Comparison of ENCODE assay signal across 1 cellular context in the genomic region with DNA sequence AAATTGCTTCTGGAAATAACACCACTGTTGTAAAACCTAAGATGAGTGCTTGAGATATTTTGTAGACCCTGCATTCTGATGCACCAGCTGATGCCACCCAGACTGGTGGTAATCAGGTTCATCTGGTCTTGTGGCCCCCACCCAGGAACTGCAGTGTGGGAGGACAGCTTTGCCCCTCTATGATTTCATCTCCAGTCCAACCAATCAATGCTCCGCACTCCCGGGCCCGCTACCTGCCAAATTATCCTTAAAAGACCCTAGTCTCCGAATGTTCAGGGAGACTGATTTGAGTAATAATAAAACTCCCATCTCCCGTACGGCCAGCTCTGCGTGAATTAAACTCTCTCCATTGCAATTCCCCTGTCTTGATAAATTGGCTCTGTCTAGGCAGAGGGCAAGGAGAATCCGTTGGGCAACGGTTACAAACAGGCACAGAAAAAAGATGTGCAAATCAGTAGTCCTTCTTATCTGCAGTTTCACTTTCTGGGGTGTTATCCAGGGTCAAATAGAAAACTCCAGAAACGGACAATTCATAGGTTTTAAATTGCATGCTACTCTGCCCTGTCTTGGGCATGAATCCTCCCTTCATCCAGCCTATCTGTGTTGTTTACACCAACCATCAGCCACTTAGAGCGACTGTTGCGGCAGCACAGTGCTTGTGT.
TF ChIP-seq lines count a peak whose summit lies in the region.

No MANE protein-coding gene starts in this region.

TF ChIP-seq in GM23338, 12 proteins besides CTCF, POLR2A, EP300 and RAD21 (continued from another document):
- TF ChIP-seq, protein P1, sequence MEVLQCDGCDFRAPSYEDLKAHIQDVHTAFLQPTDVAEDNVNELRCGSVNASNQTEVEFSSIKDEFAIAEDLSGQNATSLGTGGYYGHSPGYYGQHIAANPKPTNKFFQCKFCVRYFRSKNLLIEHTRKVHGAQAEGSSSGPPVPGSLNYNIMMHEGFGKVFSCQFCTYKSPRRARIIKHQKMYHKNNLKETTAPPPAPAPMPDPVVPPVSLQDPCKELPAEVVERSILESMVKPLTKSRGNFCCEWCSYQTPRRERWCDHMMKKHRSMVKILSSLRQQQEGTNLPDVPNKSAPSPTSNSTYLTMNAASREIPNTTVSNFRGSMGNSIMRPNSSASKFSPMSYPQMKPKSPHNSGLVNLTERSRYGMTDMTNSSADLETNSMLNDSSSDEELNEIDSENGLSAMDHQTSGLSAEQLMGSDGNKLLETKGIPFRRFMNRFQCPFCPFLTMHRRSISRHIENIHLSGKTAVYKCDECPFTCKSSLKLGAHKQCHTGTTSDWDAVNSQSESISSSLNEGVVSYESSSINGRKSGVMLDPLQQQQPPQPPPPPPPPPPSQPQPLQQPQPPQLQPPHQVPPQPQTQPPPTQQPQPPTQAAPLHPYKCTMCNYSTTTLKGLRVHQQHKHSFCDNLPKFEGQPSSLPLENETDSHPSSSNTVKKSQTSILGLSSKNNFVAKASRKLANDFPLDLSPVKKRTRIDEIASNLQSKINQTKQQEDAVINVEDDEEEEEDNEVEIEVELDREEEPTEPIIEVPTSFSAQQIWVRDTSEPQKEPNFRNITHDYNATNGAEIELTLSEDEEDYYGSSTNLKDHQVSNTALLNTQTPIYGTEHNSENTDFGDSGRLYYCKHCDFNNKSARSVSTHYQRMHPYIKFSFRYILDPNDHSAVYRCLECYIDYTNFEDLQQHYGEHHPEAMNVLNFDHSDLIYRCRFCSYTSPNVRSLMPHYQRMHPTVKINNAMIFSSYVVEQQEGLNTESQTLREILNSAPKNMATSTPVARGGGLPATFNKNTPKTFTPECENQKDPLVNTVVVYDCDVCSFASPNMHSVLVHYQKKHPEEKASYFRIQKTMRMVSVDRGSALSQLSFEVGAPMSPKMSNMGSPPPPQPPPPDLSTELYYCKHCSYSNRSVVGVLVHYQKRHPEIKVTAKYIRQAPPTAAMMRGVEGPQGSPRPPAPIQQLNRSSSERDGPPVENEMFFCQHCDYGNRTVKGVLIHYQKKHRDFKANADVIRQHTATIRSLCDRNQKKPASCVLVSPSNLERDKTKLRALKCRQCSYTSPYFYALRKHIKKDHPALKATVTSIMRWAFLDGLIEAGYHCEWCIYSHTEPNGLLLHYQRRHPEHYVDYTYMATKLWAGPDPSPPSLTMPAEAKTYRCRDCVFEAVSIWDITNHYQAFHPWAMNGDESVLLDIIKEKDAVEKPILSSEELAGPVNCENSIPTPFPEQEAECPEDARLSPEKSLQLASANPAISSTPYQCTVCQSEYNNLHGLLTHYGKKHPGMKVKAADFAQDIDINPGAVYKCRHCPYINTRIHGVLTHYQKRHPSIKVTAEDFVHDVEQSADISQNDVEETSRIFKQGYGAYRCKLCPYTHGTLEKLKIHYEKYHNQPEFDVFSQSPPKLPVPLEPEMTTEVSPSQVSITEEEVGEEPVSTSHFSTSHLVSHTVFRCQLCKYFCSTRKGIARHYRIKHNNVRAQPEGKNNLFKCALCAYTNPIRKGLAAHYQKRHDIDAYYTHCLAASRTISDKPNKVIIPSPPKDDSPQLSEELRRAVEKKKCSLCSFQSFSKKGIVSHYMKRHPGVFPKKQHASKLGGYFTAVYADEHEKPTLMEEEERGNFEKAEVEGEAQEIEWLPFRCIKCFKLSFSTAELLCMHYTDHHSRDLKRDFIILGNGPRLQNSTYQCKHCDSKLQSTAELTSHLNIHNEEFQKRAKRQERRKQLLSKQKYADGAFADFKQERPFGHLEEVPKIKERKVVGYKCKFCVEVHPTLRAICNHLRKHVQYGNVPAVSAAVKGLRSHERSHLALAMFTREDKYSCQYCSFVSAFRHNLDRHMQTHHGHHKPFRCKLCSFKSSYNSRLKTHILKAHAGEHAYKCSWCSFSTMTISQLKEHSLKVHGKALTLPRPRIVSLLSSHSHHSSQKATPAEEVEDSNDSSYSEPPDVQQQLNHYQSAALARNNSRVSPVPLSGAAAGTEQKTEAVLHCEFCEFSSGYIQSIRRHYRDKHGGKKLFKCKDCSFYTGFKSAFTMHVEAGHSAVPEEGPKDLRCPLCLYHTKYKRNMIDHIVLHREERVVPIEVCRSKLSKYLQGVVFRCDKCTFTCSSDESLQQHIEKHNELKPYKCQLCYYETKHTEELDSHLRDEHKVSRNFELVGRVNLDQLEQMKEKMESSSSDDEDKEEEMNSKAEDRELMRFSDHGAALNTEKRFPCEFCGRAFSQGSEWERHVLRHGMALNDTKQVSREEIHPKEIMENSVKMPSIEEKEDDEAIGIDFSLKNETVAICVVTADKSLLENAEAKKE (CRISPR knock-in tag; IDR thresholded peaks at IDR 0.05), result no peak
- TF ChIP-seq ZNF114 (CRISPR knock-in tag; IDR thresholded peaks at IDR 0.05) (no peak), EZH2phosphoT487 (IDR thresholded peaks at IDR 0.05; ENCODE audit: unreplicated experiment) (no peak)
- TF ChIP-seq, protein P2, sequence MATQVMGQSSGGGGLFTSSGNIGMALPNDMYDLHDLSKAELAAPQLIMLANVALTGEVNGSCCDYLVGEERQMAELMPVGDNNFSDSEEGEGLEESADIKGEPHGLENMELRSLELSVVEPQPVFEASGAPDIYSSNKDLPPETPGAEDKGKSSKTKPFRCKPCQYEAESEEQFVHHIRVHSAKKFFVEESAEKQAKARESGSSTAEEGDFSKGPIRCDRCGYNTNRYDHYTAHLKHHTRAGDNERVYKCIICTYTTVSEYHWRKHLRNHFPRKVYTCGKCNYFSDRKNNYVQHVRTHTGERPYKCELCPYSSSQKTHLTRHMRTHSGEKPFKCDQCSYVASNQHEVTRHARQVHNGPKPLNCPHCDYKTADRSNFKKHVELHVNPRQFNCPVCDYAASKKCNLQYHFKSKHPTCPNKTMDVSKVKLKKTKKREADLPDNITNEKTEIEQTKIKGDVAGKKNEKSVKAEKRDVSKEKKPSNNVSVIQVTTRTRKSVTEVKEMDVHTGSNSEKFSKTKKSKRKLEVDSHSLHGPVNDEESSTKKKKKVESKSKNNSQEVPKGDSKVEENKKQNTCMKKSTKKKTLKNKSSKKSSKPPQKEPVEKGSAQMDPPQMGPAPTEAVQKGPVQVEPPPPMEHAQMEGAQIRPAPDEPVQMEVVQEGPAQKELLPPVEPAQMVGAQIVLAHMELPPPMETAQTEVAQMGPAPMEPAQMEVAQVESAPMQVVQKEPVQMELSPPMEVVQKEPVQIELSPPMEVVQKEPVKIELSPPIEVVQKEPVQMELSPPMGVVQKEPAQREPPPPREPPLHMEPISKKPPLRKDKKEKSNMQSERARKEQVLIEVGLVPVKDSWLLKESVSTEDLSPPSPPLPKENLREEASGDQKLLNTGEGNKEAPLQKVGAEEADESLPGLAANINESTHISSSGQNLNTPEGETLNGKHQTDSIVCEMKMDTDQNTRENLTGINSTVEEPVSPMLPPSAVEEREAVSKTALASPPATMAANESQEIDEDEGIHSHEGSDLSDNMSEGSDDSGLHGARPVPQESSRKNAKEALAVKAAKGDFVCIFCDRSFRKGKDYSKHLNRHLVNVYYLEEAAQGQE (IDR thresholded peaks at IDR 0.05; ENCODE audit: unreplicated experiment), result no peak
TF ChIP-seq in GM23338: peak in this region for 0.
